In genomic region chr2:207783514-207783913, GRCh38 we compare ENCODE assay signal across 23 cellular contexts.
"Had no signal": no experiment of that assay in that cellular context is flagged by ENCODE, and none has a peak within 500 bp of the region (broad histone marks: within the 10 kb centered on the region; RNA-seq: fewer than 3 reads in every experiment).

No MANE protein-coding gene starts in this region.

- ATAC-seq: Panc1, PC-3, T-cell had no signal

- H3K27ac ChIP-seq: RWPE1 had no signal

- H3K27me3 ChIP-seq: MG63 had no signal

- H3K4me3 ChIP-seq: MG63 had no signal

- H3K4me3 Mint-ChIP-seq: T-cell had no signal

- H3K36me3 ChIP-seq: MG63 had no signal

- H3K36me3 Mint-ChIP-seq: T-cell had no signal

- H3K4me1 Mint-ChIP-seq: T-cell had no signal

- DNase-seq: IMR-90, Karpas-422, KG1, MG63, NCI-H1092, NCI-H1105 treated with DMSO at 0.1 percent for 48 hours, NCI-H1417 treated with DMSO at 0.1 percent for 48 hours, NCI-H146, NCI-H1694 treated with DMSO at 0.1 percent for 48 hours, NCI-H1930, NCI-H2081, NCI-H2107, NCI-H226, NCI-H446, NCI-H510A, NCI-H524 treated with DMSO at 0.1 percent for 48 hours, NCI-H774, PC-3, SK-N-SH, SW 1271, T-cell had no signal

- H3K27ac Mint-ChIP-seq: T-cell had no signal

- H3K4me2 ChIP-seq: SK-N-SH had no signal

- H3K9me2 ChIP-seq: SK-N-SH had no signal

- H3K9me3 Mint-ChIP-seq: T-cell had no signal

- H3K9me3 ChIP-seq: MG63, SK-N-SH had no signal
